ENCODE assay signal across 3 cellular contexts in the genomic region with DNA sequence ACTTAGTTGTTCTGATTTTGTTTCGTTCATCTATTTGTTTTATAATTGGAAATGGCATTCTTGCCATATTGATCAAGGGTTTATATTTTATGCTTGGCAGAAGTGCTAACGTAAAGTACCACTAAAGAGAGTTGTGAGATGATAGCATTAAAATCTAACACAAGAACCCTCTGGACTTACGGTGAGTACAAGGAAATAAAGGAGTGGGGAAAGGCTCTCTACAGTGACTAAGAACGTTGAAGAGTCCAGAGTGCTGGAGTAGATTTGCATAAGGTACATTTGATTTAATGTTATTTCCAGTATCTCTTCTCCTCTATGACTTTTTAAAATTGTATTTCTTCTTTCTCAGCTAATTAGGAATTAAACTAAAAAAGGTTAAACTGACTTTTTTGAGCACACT.
"Had no signal": no experiment of that assay in that cellular context is flagged by ENCODE, and none has a peak within 500 bp of the region (broad histone marks: within the 10 kb centered on the region; RNA-seq: fewer than 3 reads in every experiment).

No MANE protein-coding gene starts in this region.

- DNase-seq: GDM1, GF-D8 had no signal

- H3K4me3 ChIP-seq: GM12878 had no signal

- ATAC-seq: GM12878 had no signal
